ENCODE assay signal across 8 cellular contexts in genomic region chr1:26921462-26922200, GRCh38. TPM values are rescaled to one million over a fixed set of nuclear protein-coding genes. Genes with fewer than 3 reads are reported as not detected.
DNase-seq lines count a peak whose midpoint lies in the region; ATAC-seq and TF ChIP-seq lines count a peak whose summit lies in the region.

NUDC (plus strand) TSS chr1:26921743; CDS start chr1:26921849, 106 bp downstream.

- H3K4me3 ChIP-seq in GM12864 (ENCODE audit: low read depth, low read length) (peak within 1 kb of the TSS; percentile 96), thymus (ENCODE audit: low read length) (peak within 1 kb of the TSS; percentile 87)

- peak within 1 kb of the TSS; percentile 92 for H3K27ac Mint-ChIP-seq in osteocyte (ENCODE audit: unreplicated experiment)

- intact Hi-C loops in head of caudate nucleus (cut with DNase I): no loop called here

- ATAC-seq in HG02759 (IDR thresholded peaks at IDR 0.05; ENCODE audit: unreplicated experiment): peak; percentile 96

- H3K27me3 ChIP-seq in thymus (ENCODE audit: control insufficient read depth, insufficient read depth): no peaks in the 10 kb centered on the region

- H3K4me3 Mint-ChIP-seq in osteocyte (ENCODE audit: unreplicated experiment): peak within 1 kb of the TSS; percentile 96

- H3K36me3 ChIP-seq in thymus (ENCODE audit: control insufficient read depth, insufficient read depth): peaks cover 22% of the 10 kb centered on the region

- WGBS in thymus: under 1% methylated on average over 74 of the region's 74 CpGs

- H3K4me1 Mint-ChIP-seq in osteocyte (ENCODE audit: unreplicated experiment): peaks cover 25% of the 10 kb centered on the region

- H3K27me3 Mint-ChIP-seq in osteocyte (ENCODE audit: unreplicated experiment): no peaks in the 10 kb centered on the region

- peak; percentile 89 for DNase-seq in GM12864 (ENCODE audit: low read depth)
- DNase-seq in NCI-H1417 (lab: John Stamatoyannopoulos, UW): peak; percentile 96 to 98 (median 97)
- DNase-seq in SW 1271 (lab: John Stamatoyannopoulos, UW): peak; percentile 85 to 89
- DNase-seq in activated naive CD8-positive, alpha-beta T cell treated with anti-CD3 and anti-CD28 coated beads, Interleukin-2, amount 50 U/mL, for 16 hours (ENCODE audit: low read depth, low spot score): peak; percentile 94
- DNase-seq in head of caudate nucleus: peak; percentile 96 to 99 (median 99)
- peak; percentile 99 for DNase-seq in osteocyte (ENCODE audit: extremely low spot score, unreplicated experiment)

- peaks cover 15% of the 10 kb centered on the region for H3K4me1 ChIP-seq in thymus (ENCODE audit: control insufficient read depth, insufficient read depth, low read length)

- peak within 1 kb of the TSS; percentile 91 for H3K27ac ChIP-seq in thymus (ENCODE audit: low read depth)

- TF ChIP-seq CTCF in GM12864 (IDR thresholded peaks at IDR 0.05; ENCODE audit: low read depth, low read length, missing control alignments): no peak
- TF ChIP-seq CTCF in osteocyte (IDR thresholded peaks at IDR 0.05): no peak

- H3K9me3 Mint-ChIP-seq in osteocyte (ENCODE audit: unreplicated experiment): no peaks in the 10 kb centered on the region

- peaks cover 9% of the 10 kb centered on the region for H3K36me3 Mint-ChIP-seq in osteocyte (ENCODE audit: unreplicated experiment)

- H3K9me3 ChIP-seq in thymus (ENCODE audit: control insufficient read depth): no peaks in the 10 kb centered on the region

RNA-seq across cellular contexts. Expression of gene NUDC, which starts in this region (rescaled TPM):
- total RNA-seq in osteocyte: 51.0 and 54.3 TPM in 2 replicates
- 48.1 TPM for polyA plus RNA-seq in thymus

Comparison
In these comparisons a context has a peak if more than half of its experiments do, and no peak if none do; other contexts are left out.
1. Peak in every context shown above with its lines: DNase-seq, ATAC-seq, H3K4me3 ChIP-seq and H3K27ac ChIP-seq.